19 cellular contexts compared by ENCODE assay signal in genomic region chr6:106390088-106390487, GRCh38.
"Had no signal": no experiment of that assay in that cellular context is flagged by ENCODE, and none has a peak within 500 bp of the region (broad histone marks: within the 10 kb centered on the region; RNA-seq: fewer than 3 reads in every experiment).

No MANE protein-coding gene starts in this region.

- H3K27ac ChIP-seq: spleen, thoracic aorta, upper lobe of left lung had no signal

- H3K4me3 ChIP-seq: spleen, thoracic aorta, upper lobe of left lung had no signal

- H3K4me1 ChIP-seq: spleen, upper lobe of left lung had no signal

- H3K36me3 ChIP-seq: spleen, thoracic aorta, upper lobe of left lung had no signal

- H3K9me3 ChIP-seq: spleen, thoracic aorta, upper lobe of left lung had no signal

- ATAC-seq: activated CD8-positive, alpha-beta memory T cell treated with anti-CD3 and anti-CD28 coated beads, Interleukin-2, amount 10 ng/mL, durations not matched to agents 7 days and 5 days; activated T-helper 17 cell treated with anti-CD3 and anti-CD28 coated beads, Interleukin-2, amount 50 U/mL, for 72 hours; effector memory CD8-positive, alpha-beta T cell; naive thymus-derived CD4-positive, alpha-beta T cell; stimulated activated memory B cell treated with anti-CD40 and anti-IgM and Interleukin-4, amounts not matched to agents 10 μg/mL and 1 μg/mL and 100 μg/mL, for 72 hours had no signal

- DNase-seq: activated B cell treated with CpG ODN at 0.5 μM for 24 hours; activated CD4-positive, alpha-beta memory T cell treated with anti-CD3 and anti-CD28 coated beads for 36 hours; activated CD4-positive, alpha-beta T cell treated with anti-CD3 and anti-CD28 coated beads for 4 hours; activated CD8-positive, alpha-beta memory T cell treated with anti-CD3 and anti-CD28 coated beads, Interleukin-2, amount 10 ng/mL, durations not matched to agents 7 days and 5 days; activated naive CD4-positive, alpha-beta T cell; activated naive CD8-positive, alpha-beta T cell treated with anti-CD3 and anti-CD28 coated beads for 36 hours; amniotic stem cell; caudate nucleus; effector memory CD8-positive, alpha-beta T cell; head of caudate nucleus; mesendoderm; naive thymus-derived CD4-positive, alpha-beta T cell; spleen; stimulated activated CD4-positive, alpha-beta T cell treated with anti-CD3 and anti-CD28 coated beads, Interleukin-4, amount 100 ng/mL, for 4 hours; SW 1271; upper lobe of left lung had no signal

- H3K27me3 ChIP-seq: spleen, upper lobe of left lung had no signal
